ENCODE assay signal across 1 cellular context in the genomic region with DNA sequence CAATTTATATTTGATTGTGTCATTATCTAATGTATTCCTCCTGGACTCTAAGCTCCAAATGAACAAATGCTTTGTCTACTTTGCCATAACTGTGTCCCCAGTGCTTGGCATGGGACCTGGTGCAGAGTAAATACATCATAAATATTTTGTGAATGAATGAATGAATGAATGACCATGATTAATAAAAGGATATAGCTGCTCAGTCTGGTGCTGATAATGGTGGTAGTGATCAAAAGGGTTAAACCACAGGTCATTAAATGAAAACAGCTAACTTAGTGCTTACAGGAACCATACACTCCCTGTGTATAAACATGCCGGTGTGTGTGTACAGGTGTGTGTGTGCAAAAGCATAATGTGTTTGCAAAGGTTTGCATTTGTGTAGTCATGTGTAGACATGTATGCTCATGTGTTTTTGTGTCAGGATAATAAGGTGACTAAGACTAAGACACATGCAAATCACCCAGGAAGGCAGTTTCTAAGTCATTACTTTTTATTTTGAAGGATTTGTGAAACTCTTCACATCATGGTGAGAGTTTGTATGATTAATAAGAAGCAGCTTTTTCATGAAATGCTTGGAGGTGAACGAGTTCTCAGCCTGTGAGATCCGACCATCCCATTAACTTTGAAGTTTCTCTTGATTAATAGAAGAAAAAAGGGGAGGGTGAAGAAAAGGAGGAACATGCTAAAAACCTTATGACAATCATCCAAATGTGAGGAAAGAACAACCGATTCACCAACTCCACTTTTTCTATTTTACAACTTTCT.
A peak's percentile ranks its signal among the peaks of the same experiment; 100 is the strongest.
TF ChIP-seq lines count a peak whose summit lies in the region.

No MANE protein-coding gene starts in this region.

TF ChIP-seq in GM12878, 131 proteins besides CTCF, POLR2A, EP300 and RAD21 (continued from another document):
- TF ChIP-seq, protein P1, sequence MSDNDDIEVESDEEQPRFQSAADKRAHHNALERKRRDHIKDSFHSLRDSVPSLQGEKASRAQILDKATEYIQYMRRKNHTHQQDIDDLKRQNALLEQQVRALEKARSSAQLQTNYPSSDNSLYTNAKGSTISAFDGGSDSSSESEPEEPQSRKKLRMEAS (IDR thresholded peaks at IDR 0.05; ENCODE audit: low read depth, low read length) = peak; percentile 60; the same call in 1 of the 2 replicates
- TF ChIP-seq IKZF2 (IDR thresholded peaks at IDR 0.05) (no peak; a peak in 2 of 4 replicates), SUZ12 (IDR thresholded peaks at IDR 0.05; ENCODE audit: unreplicated experiment) (no peak), SIN3A (IDR thresholded peaks at IDR 0.05; ENCODE audit: low read depth, low read length) (no peak), ZNF274 (IDR thresholded peaks at IDR 0.05; ENCODE audit: insufficient read depth, insufficient read length) (no peak), HDGF (IDR thresholded peaks at IDR 0.05) (no peak), SUPT20H (IDR thresholded peaks at IDR 0.05; ENCODE audit: borderline replicate concordance, control insufficient read depth, low read depth, low read length) (no peak), JUNB (IDR thresholded peaks at IDR 0.05) (peak; percentile 68), SREBF1 (IDR thresholded peaks at IDR 0.05; ENCODE audit: low read length) (no peak), ZZZ3 (IDR thresholded peaks at IDR 0.05; ENCODE audit: control insufficient read depth, insufficient read length, low read depth) (no peak), ATF3 (IDR thresholded peaks at IDR 0.05; ENCODE audit: borderline replicate concordance, extremely low read depth, low read depth, low read length) (no peak), RCOR1 (conservative IDR thresholded peaks at IDR 0.05; ENCODE audit: low read depth, low read length) (no peak), PAX8 (IDR thresholded peaks at IDR 0.05) (0 out of 2 replicates have a peak, but pooled peaks have one; percentile 49), EGR1 (IDR thresholded peaks at IDR 0.05; ENCODE audit: borderline replicate concordance in 1 of 2, low read depth in 2 of 2, low read length in 2 of 2) (no peak)
- TF ChIP-seq, protein P2, sequence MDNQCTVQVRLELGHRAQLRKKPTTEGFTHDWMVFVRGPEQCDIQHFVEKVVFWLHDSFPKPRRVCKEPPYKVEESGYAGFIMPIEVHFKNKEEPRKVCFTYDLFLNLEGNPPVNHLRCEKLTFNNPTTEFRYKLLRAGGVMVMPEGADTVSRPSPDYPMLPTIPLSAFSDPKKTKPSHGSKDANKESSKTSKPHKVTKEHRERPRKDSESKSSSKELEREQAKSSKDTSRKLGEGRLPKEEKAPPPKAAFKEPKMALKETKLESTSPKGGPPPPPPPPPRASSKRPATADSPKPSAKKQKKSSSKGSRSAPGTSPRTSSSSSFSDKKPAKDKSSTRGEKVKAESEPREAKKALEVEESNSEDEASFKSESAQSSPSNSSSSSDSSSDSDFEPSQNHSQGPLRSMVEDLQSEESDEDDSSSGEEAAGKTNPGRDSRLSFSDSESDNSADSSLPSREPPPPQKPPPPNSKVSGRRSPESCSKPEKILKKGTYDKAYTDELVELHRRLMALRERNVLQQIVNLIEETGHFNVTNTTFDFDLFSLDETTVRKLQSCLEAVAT (IDR thresholded peaks at IDR 0.05) = no peak
- TF ChIP-seq, protein P3, sequence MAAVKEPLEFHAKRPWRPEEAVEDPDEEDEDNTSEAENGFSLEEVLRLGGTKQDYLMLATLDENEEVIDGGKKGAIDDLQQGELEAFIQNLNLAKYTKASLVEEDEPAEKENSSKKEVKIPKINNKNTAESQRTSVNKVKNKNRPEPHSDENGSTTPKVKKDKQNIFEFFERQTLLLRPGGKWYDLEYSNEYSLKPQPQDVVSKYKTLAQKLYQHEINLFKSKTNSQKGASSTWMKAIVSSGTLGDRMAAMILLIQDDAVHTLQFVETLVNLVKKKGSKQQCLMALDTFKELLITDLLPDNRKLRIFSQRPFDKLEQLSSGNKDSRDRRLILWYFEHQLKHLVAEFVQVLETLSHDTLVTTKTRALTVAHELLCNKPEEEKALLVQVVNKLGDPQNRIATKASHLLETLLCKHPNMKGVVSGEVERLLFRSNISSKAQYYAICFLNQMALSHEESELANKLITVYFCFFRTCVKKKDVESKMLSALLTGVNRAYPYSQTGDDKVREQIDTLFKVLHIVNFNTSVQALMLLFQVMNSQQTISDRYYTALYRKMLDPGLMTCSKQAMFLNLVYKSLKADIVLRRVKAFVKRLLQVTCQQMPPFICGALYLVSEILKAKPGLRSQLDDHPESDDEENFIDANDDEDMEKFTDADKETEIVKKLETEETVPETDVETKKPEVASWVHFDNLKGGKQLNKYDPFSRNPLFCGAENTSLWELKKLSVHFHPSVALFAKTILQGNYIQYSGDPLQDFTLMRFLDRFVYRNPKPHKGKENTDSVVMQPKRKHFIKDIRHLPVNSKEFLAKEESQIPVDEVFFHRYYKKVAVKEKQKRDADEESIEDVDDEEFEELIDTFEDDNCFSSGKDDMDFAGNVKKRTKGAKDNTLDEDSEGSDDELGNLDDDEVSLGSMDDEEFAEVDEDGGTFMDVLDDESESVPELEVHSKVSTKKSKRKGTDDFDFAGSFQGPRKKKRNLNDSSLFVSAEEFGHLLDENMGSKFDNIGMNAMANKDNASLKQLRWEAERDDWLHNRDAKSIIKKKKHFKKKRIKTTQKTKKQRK (IDR thresholded peaks at IDR 0.05; ENCODE audit: low read depth, low read length) = no peak
